Comparison of ENCODE assay signal across 8 cellular contexts in the genomic region with DNA sequence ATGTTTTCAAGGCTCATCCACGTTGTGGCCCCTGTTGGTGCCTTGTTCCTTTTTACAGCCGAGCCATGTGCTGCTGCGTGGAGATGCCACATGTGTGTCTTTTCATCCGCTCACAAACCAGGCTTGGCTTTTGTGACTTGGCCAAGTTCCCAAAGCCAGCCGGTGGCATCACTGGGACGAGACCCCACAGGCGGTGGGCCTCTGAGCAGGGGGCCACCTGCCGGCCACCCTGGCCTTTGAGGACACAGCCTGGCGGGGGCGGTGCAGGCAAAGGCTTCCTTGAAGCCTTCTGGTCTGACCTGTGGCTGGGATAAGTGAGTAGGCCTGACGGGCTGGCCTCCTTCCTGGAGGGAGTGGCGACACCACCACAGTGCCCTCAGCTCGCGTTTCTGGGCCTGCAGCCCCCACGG. TPM values are rescaled to one million over a fixed set of nuclear protein-coding genes. Genes with fewer than 3 reads are reported as not detected.
DNase-seq lines count a peak whose midpoint lies in the region; ATAC-seq and TF ChIP-seq lines count a peak whose summit lies in the region.

No MANE protein-coding gene starts in this region.

- peak overlapping the region; percentile 47 for H3K4me3 ChIP-seq in BE2C (ENCODE audit: low read depth, low read length)
- H3K4me3 ChIP-seq in adrenal gland, result no peak overlapping the region
- H3K4me3 ChIP-seq in kidney epithelial cell (ENCODE audit: low read depth, low read length), result no peak overlapping the region
- H3K4me3 ChIP-seq in thoracic aorta, result peak overlapping the region; percentile 68

- ATAC-seq in GM19463 (IDR thresholded peaks at IDR 0.05; ENCODE audit: unreplicated experiment) (peak; percentile 12), thoracic aorta (ENCODE audit: insufficient number of reproducible peaks, low FRiP score, low read depth) (no peak), HG03432 (IDR thresholded peaks at IDR 0.05; ENCODE audit: unreplicated experiment) (no peak)

- DNase-seq in BE2C (peak; percentile 88), NOMO-1 (lab: John Stamatoyannopoulos, UW; ENCODE audit: unreplicated experiment in 2 of 2) (peak; percentile 92 to 96), adrenal gland (peak in 3 of 7 donors; percentile 29 to 45 (median 39)), kidney epithelial cell (ENCODE audit: low read depth) (no peak), thoracic aorta (ENCODE audit: low spot score) (no peak), cerebellum (ENCODE audit: low spot score) (no peak)

- H3K27me3 ChIP-seq in BE2C, result no peaks in the 10 kb centered on the region
- no peaks in the 10 kb centered on the region for H3K27me3 ChIP-seq in adrenal gland
- H3K27me3 ChIP-seq in kidney epithelial cell (ENCODE audit: control insufficient read depth, insufficient read depth, low read length), result no peaks in the 10 kb centered on the region
- H3K27me3 ChIP-seq in thoracic aorta (replicated peaks; ENCODE audit: insufficient read depth), result no peaks in the 10 kb centered on the region

- H3K4me1 ChIP-seq in BE2C (peaks cover 27% of the 10 kb centered on the region), adrenal gland (replicated peaks in 1 of 2) (peaks cover 53 to 78% of the 10 kb centered on the region in 2 donors), thoracic aorta (ENCODE audit: control insufficient read depth in 1 of 2, low read depth in 2 of 2) (peaks cover 56 to 72% of the 10 kb centered on the region in 2 donors)

- peak overlapping the region; percentile 19 to 89 (median 64) for H3K27ac ChIP-seq in adrenal gland
- peak overlapping the region; percentile 81 to 84 for H3K27ac ChIP-seq in thoracic aorta

- TF ChIP-seq POLR2A in adrenal gland (IDR thresholded peaks at IDR 0.05), result no peak

- H3K36me3 ChIP-seq in BE2C (peaks cover 45% of the 10 kb centered on the region), adrenal gland (replicated peaks in 1 of 2) (peaks cover 0 to 32% of the 10 kb centered on the region in 2 donors), kidney epithelial cell (ENCODE audit: control insufficient read depth, insufficient read depth, low read length) (peaks cover 3% of the 10 kb centered on the region), thoracic aorta (peaks cover 30% of the 10 kb centered on the region)

- WGBS in adrenal gland, 4 donors, result 37 to 82% (median 47%) methylated on average over 5 to 15 of the region's 15 CpGs

- no peaks in the 10 kb centered on the region for H3K9me3 ChIP-seq in BE2C
- no peaks in the 10 kb centered on the region for H3K9me3 ChIP-seq in adrenal gland (replicated peaks in 1 of 3)
- no peaks in the 10 kb centered on the region for H3K9me3 ChIP-seq in thoracic aorta

- intact Hi-C loops in adrenal gland (cut with DNase I), result no loop called here

- TF ChIP-seq CTCF in BE2C (IDR thresholded peaks at IDR 0.05; ENCODE audit: low read depth, low read length) (peak; percentile 58), adrenal gland (IDR thresholded peaks at IDR 0.05) (peak in 1 of 6 experiments; percentile 13), kidney epithelial cell (IDR thresholded peaks at IDR 0.05; ENCODE audit: insufficient read depth, low read length, poor library complexity, severe bottlenecking) (peak; percentile 29), thoracic aorta (IDR thresholded peaks at IDR 0.05) (no peak)

RNA-seq across cellular contexts. Expression of a gene that starts 10.6 kb away (rescaled TPM):
- polyA plus RNA-seq in BE2C (2012; ENCODE audit: insufficient read depth, insufficient read length, low read depth), result 272 TPM
- total RNA-seq in adrenal gland (10 to 100 TPM; 43.4 to 73.7 (median 59.6) TPM), kidney epithelial cell (46.4 and 51.3 TPM in 2 replicates), thoracic aorta (10 to 100 TPM; 72.8 to 85.2 TPM), cerebellum (32.6 TPM)
- 100 to 1,000 TPM in 1 of 3 donors, 10 to 100 TPM in 2; 26.4 to 159 (median 71.3) TPM for polyA plus RNA-seq in adrenal gland

RNA-seq across cellular contexts. Expression of a gene that starts 12.3 kb away (rescaled TPM):
- polyA plus RNA-seq in BE2C (2012; ENCODE audit: insufficient read depth, insufficient read length, low read depth), result 133 TPM
- total RNA-seq in adrenal gland, result 10 to 100 TPM in 7 of 8 donors, 1 to 10 TPM in 1; 9.2 to 52.9 (median 40.4) TPM
- 100 to 1,000 TPM in 1 of 3 donors, 10 to 100 TPM in 1, 1 to 10 TPM in 1; 8.7 to 205 (median 99.8) TPM for polyA plus RNA-seq in adrenal gland
- total RNA-seq in kidney epithelial cell, result 36.6 and 48.5 TPM in 2 replicates
- total RNA-seq in thoracic aorta, result 100 to 1,000 TPM in 1 of 2 donors, 10 to 100 TPM in 1; 66.6 to 101 TPM
- total RNA-seq in cerebellum, result 31.1 TPM

RNA-seq across cellular contexts. Expression of a gene that starts 26.5 kb away (rescaled TPM):
- polyA plus RNA-seq in BE2C (2012; ENCODE audit: insufficient read depth, insufficient read length, low read depth), result 3.9 TPM
- total RNA-seq in adrenal gland (10 to 100 TPM; 10.8 to 31.2 (median 25.7) TPM), kidney epithelial cell (37.2 and 39.9 TPM in 2 replicates), thoracic aorta (10 to 100 TPM; 39.4 to 59.0 TPM), cerebellum (3.4 TPM)
- 10 to 100 TPM in 2 of 3 donors, 1 to 10 TPM in 1; 4.2 to 35.2 (median 21.8) TPM for polyA plus RNA-seq in adrenal gland

Comparison
In these comparisons a context has a peak if more than half of its experiments do, and no peak if none do; other contexts are left out.
1. DNase-seq: peak in BE2C (single experiment) and NOMO-1 (2 of 2); none in kidney epithelial cell (single experiment), thoracic aorta (single experiment) and cerebellum (single experiment).
2. H3K4me3 ChIP-seq: peak in BE2C (single experiment) and thoracic aorta (single experiment); none in adrenal gland (0 of 4) and kidney epithelial cell (single experiment).